In the genomic region with DNA sequence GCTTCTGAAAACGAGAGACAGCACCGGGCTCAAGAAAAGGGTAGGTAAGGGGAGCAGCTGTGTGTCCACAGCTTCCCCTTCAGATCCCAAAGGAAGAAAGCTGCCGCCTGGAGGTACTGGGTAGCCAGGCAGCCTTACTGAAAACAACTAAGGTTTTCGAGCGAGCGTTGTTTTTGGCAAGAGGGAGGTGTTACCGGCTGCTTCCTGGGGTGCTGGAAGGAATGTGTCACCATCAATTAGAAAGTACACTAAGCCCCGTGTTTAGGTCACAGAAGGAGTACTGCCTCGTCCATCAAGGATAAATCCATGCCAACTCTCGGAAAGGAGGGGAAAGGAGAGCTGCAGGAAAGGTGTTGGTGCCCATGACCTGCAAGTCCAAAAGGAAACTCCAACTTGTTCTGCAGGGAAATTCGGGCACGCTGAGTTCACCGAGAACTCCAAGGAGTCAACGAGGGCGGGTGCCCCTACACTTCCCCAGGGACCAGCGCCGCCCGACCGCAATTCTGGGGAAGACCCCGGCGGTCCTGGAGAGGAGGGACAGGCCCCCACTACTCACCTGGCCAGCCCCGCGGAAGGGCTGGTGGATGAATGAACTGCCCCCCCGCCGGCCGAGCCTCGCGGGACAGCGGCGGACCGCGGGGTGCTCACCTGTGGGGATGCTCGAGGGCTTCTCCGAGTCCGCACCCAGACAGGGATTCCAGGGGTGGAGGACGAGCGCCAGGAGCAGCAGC, we compare ENCODE assay signal across 8 cellular contexts. TPM values are rescaled to one million over a fixed set of nuclear protein-coding genes. Genes with fewer than 3 reads are reported as not detected.
DNase-seq lines count a peak whose midpoint lies in the region; ATAC-seq and TF ChIP-seq lines count a peak whose summit lies in the region.

No MANE protein-coding gene starts in this region.

- peak; percentile 86 for TF ChIP-seq CTCF in astrocyte of the spinal cord (IDR thresholded peaks at IDR 0.05; ENCODE audit: low read depth, low read length)

- intact Hi-C loops in activated CD4-positive, alpha-beta T cell treated with anti-CD3 and anti-CD28 coated beads, Interleukin-2, amount 10 ng/mL, durations not matched to agents 24 days and 14 days (cut with micrococcal nuclease) = no loop called here
- intact Hi-C loops in posterior cingulate gyrus (cut with DNase I) = no loop called here

- peak; percentile 63 for DNase-seq in activated CD4-positive, alpha-beta T cell treated with anti-CD3 and anti-CD28 coated beads, Interleukin-2, amount 10 ng/mL, durations not matched to agents 24 days and 14 days
- DNase-seq in activated CD4-positive, alpha-beta T cell treated with anti-CD3 and anti-CD28 coated beads, Interleukin-2, amount 50 U/mL, for 4 hours = no peak
- DNase-seq in NCI-H82 treated with DMSO at 0.1 percent for 48 hours (lab: John Stamatoyannopoulos, UW; ENCODE audit: unreplicated experiment) = peak; percentile 56
- DNase-seq in astrocyte of the spinal cord (ENCODE audit: low read depth, low spot score) = peak; percentile 89
- peak; percentile 57 for DNase-seq in hepatic stellate cell (ENCODE audit: low spot score)
- peak in 8 of 10 donors; percentile 33 to 88 (median 56) for DNase-seq in posterior cingulate gyrus

- H3K36me3 Mint-ChIP-seq in activated CD4-positive, alpha-beta T cell treated with anti-CD3 and anti-CD28 coated beads, Interleukin-2, amount 10 ng/mL, durations not matched to agents 24 days and 14 days (ENCODE audit: low read depth) = no peaks in the 10 kb centered on the region

- peak overlapping the region; percentile 96 for H3K4me3 ChIP-seq in astrocyte of the spinal cord (ENCODE audit: low read depth, low read length)

- H3K4me3 Mint-ChIP-seq in activated CD4-positive, alpha-beta T cell treated with anti-CD3 and anti-CD28 coated beads, Interleukin-2, amount 10 ng/mL, durations not matched to agents 24 days and 14 days = peak overlapping the region; percentile 84

- H3K27ac Mint-ChIP-seq in activated CD4-positive, alpha-beta T cell treated with anti-CD3 and anti-CD28 coated beads, Interleukin-2, amount 10 ng/mL, durations not matched to agents 24 days and 14 days = peak overlapping the region; percentile 55

- in situ Hi-C loops in astrocyte of the spinal cord (cut with HindIII; ENCODE audit: low sequenced_read_pairs) = no loop called here

- peaks cover 13% of the 10 kb centered on the region for H3K4me1 Mint-ChIP-seq in activated CD4-positive, alpha-beta T cell treated with anti-CD3 and anti-CD28 coated beads, Interleukin-2, amount 10 ng/mL, durations not matched to agents 24 days and 14 days

- H3K9me3 Mint-ChIP-seq in activated CD4-positive, alpha-beta T cell treated with anti-CD3 and anti-CD28 coated beads, Interleukin-2, amount 10 ng/mL, durations not matched to agents 24 days and 14 days = no peaks in the 10 kb centered on the region

- peak; percentile 11 for ATAC-seq in HG03097 (IDR thresholded peaks at IDR 0.05; ENCODE audit: low FRiP score, unreplicated experiment)
- no peak for ATAC-seq in HG02588 (IDR thresholded peaks at IDR 0.05; ENCODE audit: unreplicated experiment)

- peaks cover 66% of the 10 kb centered on the region for H3K27me3 Mint-ChIP-seq in activated CD4-positive, alpha-beta T cell treated with anti-CD3 and anti-CD28 coated beads, Interleukin-2, amount 10 ng/mL, durations not matched to agents 24 days and 14 days

RNA-seq across cellular contexts. Expression of a gene that starts 0.6 kb away (rescaled TPM):
- 1.6 and 2.0 TPM in 2 replicates for total RNA-seq in activated CD4-positive, alpha-beta T cell treated with anti-CD3 and anti-CD28 coated beads, Interleukin-2, amount 10 ng/mL, durations not matched to agents 24 days and 14 days

Comparison
In these comparisons a context has a peak if more than half of its experiments do, and no peak if none do; other contexts are left out.
1. DNase-seq: peak in activated CD4-positive, alpha-beta T cell treated with anti-CD3 and anti-CD28 coated beads, Interleukin-2, amount 10 ng/mL, durations not matched to agents 24 days and 14 days (single experiment), NCI-H82 treated with DMSO at 0.1 percent for 48 hours (single experiment), astrocyte of the spinal cord (single experiment), hepatic stellate cell (single experiment) and posterior cingulate gyrus (8 of 10); none in activated CD4-positive, alpha-beta T cell treated with anti-CD3 and anti-CD28 coated beads, Interleukin-2, amount 50 U/mL, for 4 hours (0 of 2).